Comparison of ENCODE assay signal across 8 cellular contexts in the genomic region with DNA sequence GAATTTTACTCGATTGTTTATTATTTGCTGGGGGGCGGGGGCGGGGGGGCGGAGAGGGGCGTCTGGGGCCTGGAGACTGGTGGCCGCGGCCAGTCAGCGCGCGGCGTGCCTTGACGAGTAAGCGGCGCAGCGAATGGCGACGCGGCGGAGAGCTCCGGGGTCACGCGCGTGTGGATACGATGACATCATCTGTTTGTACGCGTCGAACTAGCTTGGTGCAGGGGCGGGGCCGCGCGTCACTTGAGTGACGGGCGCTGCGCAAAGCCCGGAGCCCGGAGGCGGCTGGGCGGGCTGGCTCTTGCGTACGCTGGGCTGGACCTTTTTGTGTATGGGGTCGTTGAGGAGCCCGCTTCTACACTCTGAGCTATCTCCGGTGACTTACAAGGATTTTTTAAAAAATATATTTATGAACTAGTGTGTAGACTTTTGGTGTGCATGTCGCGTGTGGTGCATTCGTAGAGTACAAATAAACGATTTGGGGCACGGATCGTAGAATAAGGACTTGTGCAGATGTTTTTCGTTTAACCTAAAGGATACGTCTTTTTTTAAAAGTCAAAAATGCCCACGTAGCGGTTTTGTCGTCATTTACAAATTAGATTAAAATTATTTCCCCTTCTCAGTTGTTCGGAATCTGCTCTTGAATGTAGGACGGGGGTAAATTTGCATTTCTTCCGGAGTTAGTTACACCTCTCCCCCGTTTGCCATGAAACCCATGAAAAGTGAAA. TPM values are rescaled to one million over a fixed set of nuclear protein-coding genes. Genes with fewer than 3 reads are reported as not detected.
DNase-seq lines count a peak whose midpoint lies in the region; ATAC-seq and TF ChIP-seq lines count a peak whose summit lies in the region.

No MANE protein-coding gene starts in this region.

- peak overlapping the region; percentile 97 for H3K4me2 ChIP-seq in PC-3 (ENCODE audit: low read length)

- POLR2A ChIA-PET in PC-3 (lab: Charles Lee; ENCODE audit: unreplicated experiment): interaction anchor here (0.6 to 0.9 kb wide), 2 partner anchors 192 to 882 kb away, joined by 3 to 6 read pairs; a partner anchor contains a TSS

- peak overlapping the region; percentile 90 for H3K4me3 Mint-ChIP-seq in activated T-cell treated with anti-CD3 and anti-CD28 coated beads, Interleukin-2, amount 50 U/mL, for 4 hours

- 0 out of 2 replicates have a peak, but pooled peaks cover 9% of the 10 kb centered on the region for H4K20me1 ChIP-seq in PC-3 (ENCODE audit: low read length)

- in situ Hi-C loops in KBM-7 (cut with MboI; ENCODE audit: low pct_unique_long_range_greater_than_20kb, low sequenced_read_pairs): loop anchor here (25.0 kb wide), 1 partner anchor 229 kb away; no protein-coding TSS in a partner anchor

- no peak for TF ChIP-seq CTCF in PC-3 (conservative IDR thresholded peaks at IDR 0.05; ENCODE audit: low read depth, low read length)

- H3F3A ChIP-seq in PC-3 (ENCODE audit: low read length, unreplicated experiment): no peaks in the 10 kb centered on the region

- H3K4me1 ChIP-seq in PC-3 (ENCODE audit: insufficient read depth, low read length) (peaks cover 10% of the 10 kb centered on the region), mucosa of rectum (ENCODE audit: control insufficient read depth in 2 of 2, insufficient read depth in 2 of 2, low read length in 2 of 2) (peaks cover 19 to 27% of the 10 kb centered on the region in 2 donors)

- H3K9ac ChIP-seq in PC-3 (ENCODE audit: low read length) (peak overlapping the region; percentile 40; the same call in 1 of the 2 replicates), mucosa of rectum (ENCODE audit: low read depth in 1 of 2, low read length in 2 of 2) (peak overlapping the region; percentile 89 to 98)

- no peaks in the 10 kb centered on the region for H3K9me2 ChIP-seq in PC-3 (replicated peaks; ENCODE audit: low read length)

- H3K27me3 Mint-ChIP-seq in activated T-cell treated with anti-CD3 and anti-CD28 coated beads, Interleukin-2, amount 50 U/mL, for 4 hours (ENCODE audit: low read depth): no peaks in the 10 kb centered on the region

- H3K4me3 ChIP-seq in PC-3 (ENCODE audit: low read length) (peak overlapping the region; percentile 95), mucosa of rectum (ENCODE audit: low read length in 2 of 2) (peak overlapping the region; percentile 85 to 92)

- H3K4me1 Mint-ChIP-seq in activated T-cell treated with anti-CD3 and anti-CD28 coated beads, Interleukin-2, amount 50 U/mL, for 4 hours (ENCODE audit: low read depth): peaks cover 22% of the 10 kb centered on the region

- CTCF ChIA-PET in PC-3 (lab: Charles Lee): interaction anchor here (0.6 kb wide), 2 partner anchors 281 to 638 kb away, joined by 6 read pairs; no protein-coding TSS in a partner anchor

- peak; percentile 45 for TF ChIP-seq POLR2A in erythroblast (IDR thresholded peaks at IDR 0.05; ENCODE audit: low read length)

- peak overlapping the region; percentile 89 for H2AFZ ChIP-seq in PC-3 (ENCODE audit: low read length)

- no peaks in the 10 kb centered on the region for H3K9me3 ChIP-seq in PC-3 (ENCODE audit: low read length)
- no peaks in the 10 kb centered on the region for H3K9me3 ChIP-seq in mucosa of rectum (ENCODE audit: control insufficient read depth in 2 of 2, low read length in 2 of 2)

- no peaks in the 10 kb centered on the region for H3K36me3 ChIP-seq in PC-3 (ENCODE audit: low read depth, low read length)
- no peaks in the 10 kb centered on the region for H3K36me3 ChIP-seq in mucosa of rectum (ENCODE audit: control insufficient read depth in 2 of 2, insufficient read depth in 2 of 2, low read length in 2 of 2)

- BruUV-seq in PC-3 (replicated peaks; lab: Mats Ljungman, UMichigan): no TSS peak

- H3K27ac ChIP-seq in PC-3 (ENCODE audit: low read length) (peak overlapping the region; percentile 44; the same call in 1 of the 2 replicates), mucosa of rectum (ENCODE audit: low read depth in 2 of 2, low read length in 2 of 2) (peak overlapping the region; percentile 100)

- H3K9me3 Mint-ChIP-seq in activated T-cell treated with anti-CD3 and anti-CD28 coated beads, Interleukin-2, amount 50 U/mL, for 4 hours: peaks cover 4% of the 10 kb centered on the region

- ATAC-seq in GM21717 (IDR thresholded peaks at IDR 0.05; ENCODE audit: unreplicated experiment): peak; percentile 42
- peak; percentile 41 for ATAC-seq in PC-3
- ATAC-seq in activated T-cell treated with anti-CD3 and anti-CD28 coated beads, Interleukin-2, amount 50 U/mL, for 4 hours: peak; percentile 69 to 72

- peaks cover 33% of the 10 kb centered on the region for H3K79me2 ChIP-seq in PC-3 (ENCODE audit: low read length)

- H3K27me3 ChIP-seq in PC-3 (ENCODE audit: low read length): no peaks in the 10 kb centered on the region
- H3K27me3 ChIP-seq in mucosa of rectum (ENCODE audit: control insufficient read depth in 2 of 2, insufficient read depth in 2 of 2, low read length in 2 of 2): no peaks in the 10 kb centered on the region

- H3K36me3 Mint-ChIP-seq in activated T-cell treated with anti-CD3 and anti-CD28 coated beads, Interleukin-2, amount 50 U/mL, for 4 hours (ENCODE audit: insufficient read depth): peaks cover 7% of the 10 kb centered on the region

- intact Hi-C loops in PC-3 (cut with micrococcal nuclease): loop anchor here (5.0 kb wide), 2 partner anchors 179 to 514 kb away; no protein-coding TSS in a partner anchor

- DNase-seq in D341Med (ENCODE audit: low spot score): peak; percentile 89
- peak; percentile 97 for DNase-seq in KBM-7
- peak; percentile 96 for DNase-seq in PC-3
- DNase-seq in activated T-cell treated with anti-CD3 and anti-CD28 coated beads, Interleukin-2, amount 50 U/mL, for 4 hours: peak; percentile 96
- DNase-seq in erythroblast (lab: John Stamatoyannopoulos, UW): peak; percentile 99 to 100
- peak; percentile 92 for DNase-seq in stimulated activated CD8-positive, alpha-beta memory T cell treated with anti-CD3 and anti-CD28 coated beads, Interleukin-4, amount 100 ng/mL, for 24 hours (ENCODE audit: low read depth)

RNA-seq across cellular contexts. Expression of a gene that starts 2.2 kb away (rescaled TPM):
- total RNA-seq in PC-3 (2014; rRNA removed): 12.8 and 19.9 TPM in 2 replicates
- total RNA-seq in activated T-cell treated with anti-CD3 and anti-CD28 coated beads, Interleukin-2, amount 50 U/mL, for 4 hours: 10 to 100 TPM in 2 of 3 donors, 1 to 10 TPM in 1; 8.5 to 13.0 (median 10.8) TPM

Comparison
In these comparisons a context has a peak if more than half of its experiments do, and no peak if none do; other contexts are left out.
1. Peak in every context shown above with its lines: DNase-seq, ATAC-seq, H3K4me3 ChIP-seq and H3K27ac ChIP-seq.